Comparison of ENCODE assay signal across 8 cellular contexts in genomic region chr11:64778473-64779298, GRCh38. TPM values are rescaled to one million over a fixed set of nuclear protein-coding genes. Genes with fewer than 3 reads are reported as not detected.
DNase-seq lines count a peak whose midpoint lies in the region; ATAC-seq, FAIRE-seq and TF ChIP-seq lines count a peak whose summit lies in the region.

TSS of gene SF1 (minus strand) at chr11:64778542. CDS start at chr11:64778392, 150 bp downstream.

- H3K9me3 Mint-ChIP-seq in CD14-positive monocyte, result no peaks in the 10 kb centered on the region

- 0 out of 4 replicates have a peak, but pooled peaks of 1 of the 2 experiments have one; percentile 6 for TF ChIP-seq EP300 in HepG2 (IDR thresholded peaks at IDR 0.05; ENCODE audit: low read depth in 2 of 2, low read length in 2 of 2)
- no peak; the same call in 1 of the 2 replicates for TF ChIP-seq EP300 in HepG2 (CRISPR knock-in tag; IDR thresholded peaks at IDR 0.05; ENCODE audit: borderline replicate concordance)

- TF ChIP-seq RAD21 in HepG2 (CRISPR knock-in tag; IDR thresholded peaks at IDR 0.05), result no peak

- under 1% methylated on average over 31 of the region's 80 CpGs for WGBS in HepG2 (ENCODE audit: low lambda C conversion rate)

- DNase-seq in CD14-positive monocyte (ENCODE audit: low spot score), result peak; percentile 100
- DNase-seq in NCI-H774 (lab: John Stamatoyannopoulos, UW), result peak; percentile 100
- DNase-seq in activated CD4-positive, alpha-beta T cell treated with anti-CD3 and anti-CD28 coated beads, Interleukin-2, amount 50 U/mL, for 4 hours, result peak; percentile 98
- peak; percentile 100 for DNase-seq in dermis microvascular lymphatic vessel endothelial cell (ENCODE audit: low read depth in 2 of 2)
- DNase-seq in HepG2 (ENCODE audit: low spot score), result peak; percentile 100
- DNase-seq in stimulated activated CD4-positive, alpha-beta T cell treated with anti-CD3 and anti-CD28 coated beads, Interleukin-4, amount 100 ng/mL, for 1 hour, result peak; percentile 96

- ATAC-seq in GM19395 (IDR thresholded peaks at IDR 0.05; ENCODE audit: unreplicated experiment) (peak; percentile 82), HG03565 (IDR thresholded peaks at IDR 0.05; ENCODE audit: unreplicated experiment) (peak; percentile 66), HepG2 (peak; percentile 97)

- H3K4me2 ChIP-seq in HepG2 (ENCODE audit: low read depth, low read length), result peak within 1 kb of the TSS; percentile 95

- H3K4me1 Mint-ChIP-seq in CD14-positive monocyte, result peaks cover 44% of the 10 kb centered on the region

- intact Hi-C loops in CD14-positive monocyte (cut with micrococcal nuclease) (no loop called here), HepG2 (cut with micrococcal nuclease; ENCODE audit: unreplicated experiment) (loop anchor here (2.0 kb wide), 1 partner anchor 24 kb away; the partner anchor contains the start of gene MAP4K2)

- peak within 1 kb of the TSS; percentile 90 to 92 for H3K4me3 Mint-ChIP-seq in CD14-positive monocyte

- H2AFZ ChIP-seq in HepG2 (ENCODE audit: low read length), result peak within 1 kb of the TSS; percentile 21

- H3K27ac Mint-ChIP-seq in CD14-positive monocyte, result peak within 1 kb of the TSS; percentile 96 to 98 (median 97)

- no peaks in the 10 kb centered on the region for H3K27me3 Mint-ChIP-seq in CD14-positive monocyte (ENCODE audit: low read depth in 3 of 3)

- in situ Hi-C loops in HepG2 (cut with HindIII; ENCODE audit: extremely low pct_ligation_motif_present, low pct_unique_long_range_greater_than_20kb), result no loop called here

- peak within 1 kb of the TSS; percentile 99 for H3K27ac ChIP-seq in HepG2 (ENCODE audit: extremely low read length, insufficient read depth, low read length)

- no peaks in the 10 kb centered on the region for H3K9me3 ChIP-seq in HepG2 (ENCODE audit: low read length)

- TF ChIP-seq CTCF in CD14-positive monocyte (IDR thresholded peaks at IDR 0.05) (no peak), HepG2 (CRISPR knock-in tag; IDR thresholded peaks at IDR 0.05) (peak; percentile 57)

- peaks cover 39% of the 10 kb centered on the region for H4K20me1 ChIP-seq in HepG2 (ENCODE audit: insufficient read depth, low read length)

- POLR2A ChIA-PET in HepG2 (lab: Yijun Ruan, JAX), result interaction anchor here (0.6 to 2.0 kb wide), 35 partner anchors 8 to 644 kb away, joined by 3 to 24 read pairs (median 5); partner anchors contain the start of genes ARL2, EHD1, FAU and MAP4K2

- TF ChIP-seq POLR2A in HepG2 (IDR thresholded peaks at IDR 0.05; ENCODE audit: insufficient read depth in 1 of 2, low read depth in 2 of 2, low read length in 2 of 2), result peak; percentile 95 to 97

- H3K4me1 ChIP-seq in HepG2 (ENCODE audit: insufficient read depth, low read length), result peaks cover 39% of the 10 kb centered on the region

- H3K9ac ChIP-seq in HepG2 (ENCODE audit: insufficient read depth, low read depth, low read length), result peak within 1 kb of the TSS; percentile 97

- no TSS peak for BruUV-seq in HepG2 (replicated peaks; lab: Mats Ljungman, UMichigan)

- peaks cover 38% of the 10 kb centered on the region in 2 donors for H3K36me3 Mint-ChIP-seq in CD14-positive monocyte

- no peaks in the 10 kb centered on the region; a peak in 1 of 5 replicates for H3K27me3 ChIP-seq in HepG2 (ENCODE audit: control insufficient read depth in 1 of 2, insufficient read depth in 2 of 2, low read length in 2 of 2)

- CTCF ChIA-PET in HepG2 (lab: Yijun Ruan, JAX; ENCODE audit: low intra/inter-chr PET ratio, low total read pairs), result no interaction called here

- FAIRE-seq in HepG2 (lab: Jason Lieb, UNC), result peak; percentile 96

- H3K4me3 ChIP-seq in HepG2 (replicated peaks in 1 of 3; ENCODE audit: insufficient read depth in 1 of 3, low read depth in 2 of 3, low read length in 3 of 3), result peak within 1 kb of the TSS; percentile 94 to 98 (median 94)

- peaks cover 36% of the 10 kb centered on the region for H3K79me2 ChIP-seq in HepG2 (ENCODE audit: insufficient read depth, low read length)

- peaks cover 18 to 36% of the 10 kb centered on the region in 2 experiments for H3K36me3 ChIP-seq in HepG2 (replicated peaks in 1 of 2; ENCODE audit: control insufficient read depth in 1 of 2, insufficient read depth in 2 of 2, low read length in 2 of 2)

TF ChIP-seq in HepG2, 621 proteins besides CTCF, POLR2A, EP300 and RAD21 (continues in another document):
- no peak for TF ChIP-seq ZNF749 (CRISPR knock-in tag; IDR thresholded peaks at IDR 0.05; ENCODE audit: borderline replicate concordance)
- no peak for TF ChIP-seq HES4 (CRISPR knock-in tag; IDR thresholded peaks at IDR 0.05; ENCODE audit: borderline replicate concordance)
- TF ChIP-seq HOMEZ (CRISPR knock-in tag; IDR thresholded peaks at IDR 0.05; ENCODE audit: low read depth), result 0 out of 2 replicates have a peak, but pooled peaks have one; percentile 9
- TF ChIP-seq THAP9 (CRISPR knock-in tag; IDR thresholded peaks at IDR 0.05; ENCODE audit: borderline replicate concordance), result no peak; the same call in 1 of the 2 replicates
- TF ChIP-seq, protein P1, sequence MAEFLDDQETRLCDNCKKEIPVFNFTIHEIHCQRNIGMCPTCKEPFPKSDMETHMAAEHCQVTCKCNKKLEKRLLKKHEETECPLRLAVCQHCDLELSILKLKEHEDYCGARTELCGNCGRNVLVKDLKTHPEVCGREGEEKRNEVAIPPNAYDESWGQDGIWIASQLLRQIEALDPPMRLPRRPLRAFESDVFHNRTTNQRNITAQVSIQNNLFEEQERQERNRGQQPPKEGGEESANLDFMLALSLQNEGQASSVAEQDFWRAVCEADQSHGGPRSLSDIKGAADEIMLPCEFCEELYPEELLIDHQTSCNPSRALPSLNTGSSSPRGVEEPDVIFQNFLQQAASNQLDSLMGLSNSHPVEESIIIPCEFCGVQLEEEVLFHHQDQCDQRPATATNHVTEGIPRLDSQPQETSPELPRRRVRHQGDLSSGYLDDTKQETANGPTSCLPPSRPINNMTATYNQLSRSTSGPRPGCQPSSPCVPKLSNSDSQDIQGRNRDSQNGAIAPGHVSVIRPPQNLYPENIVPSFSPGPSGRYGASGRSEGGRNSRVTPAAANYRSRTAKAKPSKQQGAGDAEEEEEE (CRISPR knock-in tag; IDR thresholded peaks at IDR 0.05; ENCODE audit: borderline replicate concordance), result no peak
- peak; percentile 87 for TF ChIP-seq THAP11 (CRISPR knock-in tag; IDR thresholded peaks at IDR 0.05)

RNA-seq across cellular contexts. Expression of gene SF1, which starts in this region (rescaled TPM):
- 10 to 100 TPM; 31.6 to 47.7 TPM for polyA plus RNA-seq in CD14-positive monocyte
- 44.4 and 76.6 TPM in 2 replicates for total RNA-seq in dermis microvascular lymphatic vessel endothelial cell
- 42.5 and 70.4 TPM in 2 replicates for total RNA-seq in HepG2 (2016; rRNA removed; fragmentation: Illumina TruSeq; extraction: Trizol)
- total RNA-seq in HepG2 (2016; cell fraction: cytosol; rRNA removed; fragmentation: Illumina TruSeq; extraction: Trizol; ENCODE audit: low read depth), result 16.0 and 19.1 TPM in 2 replicates
- 36.1 and 70.7 TPM in 2 replicates for total RNA-seq in HepG2 (2016; cell fraction: insoluble cytoplasmic fraction; rRNA removed; fragmentation: Illumina TruSeq; extraction: Trizol)
- 45.9 and 46.6 TPM in 2 replicates for total RNA-seq in HepG2 (2016; cell fraction: membrane; rRNA removed; fragmentation: Illumina TruSeq; extraction: Trizol)
- 163 and 180 TPM in 2 replicates for total RNA-seq in HepG2 (2016; cell fraction: nucleus; rRNA removed; fragmentation: Illumina TruSeq; extraction: Trizol)
- polyA plus RNA-seq in HepG2 (2011; rRNA removed), result 51.9 and 55.5 TPM in 2 replicates
- polyA plus RNA-seq in HepG2 (2011; cell fraction: cytosol; rRNA removed), result 14.3 and 16.0 TPM in 2 replicates
- 223 and 237 TPM in 2 replicates for polyA plus RNA-seq in HepG2 (2011; cell fraction: nucleus; rRNA removed)
- 130 and 151 TPM in 2 replicates for polyA plus RNA-seq in HepG2 (2012)
- 30.5 and 31.3 TPM in 2 replicates for polyA plus RNA-seq in HepG2 (2016; cell fraction: cytosol; fragmentation: Illumina TruSeq; extraction: Trizol; ENCODE audit: low read depth)
- polyA plus RNA-seq in HepG2 (2016; cell fraction: insoluble cytoplasmic fraction; fragmentation: Illumina TruSeq; extraction: Trizol; ENCODE audit: low read depth), result 93.3 and 132 TPM in 2 replicates
- polyA plus RNA-seq in HepG2 (2016; cell fraction: membrane; fragmentation: Illumina TruSeq; extraction: Trizol; ENCODE audit: low read depth), result 63.8 and 66.4 TPM in 2 replicates
- polyA plus RNA-seq in HepG2 (2016; cell fraction: nucleus; fragmentation: Illumina TruSeq; extraction: Trizol; ENCODE audit: insufficient read depth, low read depth), result 426 and 461 TPM in 2 replicates
- 77.9 and 101 TPM in 2 replicates for polyA minus RNA-seq in HepG2 (2011; rRNA and poly(A)+ RNA removed; ENCODE audit: low replicate concordance)
- polyA minus RNA-seq in HepG2 (2011; cell fraction: cytosol; rRNA and poly(A)+ RNA removed), result 31.1 and 32.0 TPM in 2 replicates
- polyA minus RNA-seq in HepG2 (2011; cell fraction: nucleus; rRNA and poly(A)+ RNA removed), result 297 and 338 TPM in 2 replicates

Comparison
In these comparisons a context has a peak if more than half of its experiments do, and no peak if none do; other contexts are left out.
1. Peak in every context shown above with its lines: DNase-seq, ATAC-seq, H3K4me3 ChIP-seq and H3K27ac ChIP-seq.